30 cellular contexts compared by ENCODE assay signal in the genomic region with DNA sequence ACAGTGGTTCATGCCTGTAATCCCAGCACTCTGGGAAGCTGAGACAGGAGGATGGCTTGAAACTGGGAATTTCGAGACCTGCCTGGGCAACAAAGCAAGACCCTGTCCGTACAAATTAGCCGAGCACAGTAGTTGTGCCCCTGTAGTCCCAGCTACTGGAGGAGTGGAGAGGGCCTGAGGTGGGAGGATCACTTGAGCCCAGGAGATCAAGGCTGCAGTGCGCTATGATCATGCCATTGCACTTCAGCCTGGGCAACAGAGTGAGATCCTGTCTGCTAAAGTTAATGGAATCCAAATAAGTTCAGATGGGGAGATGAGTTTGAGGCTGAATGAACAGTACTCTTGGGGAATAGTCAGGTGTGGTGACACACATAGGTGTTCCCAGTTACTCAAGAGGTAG. TPM values are rescaled to one million over a fixed set of nuclear protein-coding genes. Genes with fewer than 3 reads are reported as not detected.
"Had no signal": no experiment of that assay in that cellular context is flagged by ENCODE, and none has a peak within 500 bp of the region (broad histone marks: within the 10 kb centered on the region; RNA-seq: fewer than 3 reads in every experiment).

No MANE protein-coding gene starts in this region.

- H3K9me3 ChIP-seq: testis, transverse colon had no signal

- H3K36me3 Mint-ChIP-seq: activated CD4-positive, alpha-beta memory T cell treated with anti-CD3 and anti-CD28 coated beads for 36 hours; naive thymus-derived CD4-positive, alpha-beta T cell had no signal

- H3K27ac Mint-ChIP-seq: activated CD4-positive, alpha-beta memory T cell treated with anti-CD3 and anti-CD28 coated beads for 36 hours; activated CD4-positive, alpha-beta T cell treated with anti-CD3 and anti-CD28 coated beads, Interleukin-2, amount 10 ng/mL, durations not matched to agents 24 days and 14 days; activated T-cell treated with anti-CD3 and anti-CD28 coated beads, Interleukin-2, amount 50 U/mL, for 24 hours; effector memory CD8-positive, alpha-beta T cell; naive thymus-derived CD4-positive, alpha-beta T cell; T-helper 1 cell treated with Interleukin-12 subunit alpha and Interleukin-12 subunit beta and Interleukin-4 antibody, amounts not matched to agents 30 μg/mL and 1 μg/mL, for 36 hours had no signal

- H3K27me3 ChIP-seq: testis had no signal

- H3K36me3 ChIP-seq: transverse colon had no signal

- H3K4me1 ChIP-seq: testis, transverse colon had no signal

- H3K9me3 Mint-ChIP-seq: activated CD4-positive, alpha-beta memory T cell treated with anti-CD3 and anti-CD28 coated beads for 36 hours; activated CD4-positive, alpha-beta T cell treated with anti-CD3 and anti-CD28 coated beads, Interleukin-2, amount 10 ng/mL, durations not matched to agents 24 days and 14 days; activated T-cell treated with anti-CD3 and anti-CD28 coated beads, Interleukin-2, amount 50 U/mL, for 24 hours; effector memory CD8-positive, alpha-beta T cell; naive thymus-derived CD4-positive, alpha-beta T cell; T-helper 1 cell treated with Interleukin-12 subunit alpha and Interleukin-12 subunit beta and Interleukin-4 antibody, amounts not matched to agents 30 μg/mL and 1 μg/mL, for 36 hours had no signal

- H3K4me3 Mint-ChIP-seq: activated CD4-positive, alpha-beta memory T cell treated with anti-CD3 and anti-CD28 coated beads for 36 hours; activated CD4-positive, alpha-beta T cell treated with anti-CD3 and anti-CD28 coated beads, Interleukin-2, amount 10 ng/mL, durations not matched to agents 24 days and 14 days; activated T-cell treated with anti-CD3 and anti-CD28 coated beads, Interleukin-2, amount 50 U/mL, for 24 hours; effector memory CD8-positive, alpha-beta T cell; naive thymus-derived CD4-positive, alpha-beta T cell; T-helper 1 cell treated with Interleukin-12 subunit alpha and Interleukin-12 subunit beta and Interleukin-4 antibody, amounts not matched to agents 30 μg/mL and 1 μg/mL, for 36 hours had no signal

- H3K27ac ChIP-seq: skin epidermis, testis, transverse colon, VCaP had no signal

- ATAC-seq: effector memory CD8-positive, alpha-beta T cell; naive thymus-derived CD4-positive, alpha-beta T cell; sciatic nerve; stimulated activated naive CD8-positive, alpha-beta T cell treated with anti-CD3 and anti-CD28 coated beads, Interleukin-15, Interleukin-2, amounts not matched to agents 100 U/mL and 50 U/mL, for 24 hours had no signal

- H3K4me3 ChIP-seq: skin epidermis, testis, transverse colon had no signal

- H3K4me1 Mint-ChIP-seq: activated CD4-positive, alpha-beta T cell treated with anti-CD3 and anti-CD28 coated beads, Interleukin-2, amount 10 ng/mL, durations not matched to agents 24 days and 14 days; naive thymus-derived CD4-positive, alpha-beta T cell had no signal

- DNase-seq: activated CD4-positive, alpha-beta memory T cell treated with anti-CD3 and anti-CD28 coated beads for 36 hours; activated CD4-positive, alpha-beta T cell treated with anti-CD3 and anti-CD28 coated beads, Interleukin-2, amount 10 ng/mL, durations not matched to agents 24 days and 14 days; activated CD4-positive, CD25-positive, alpha-beta regulatory T cell treated with anti-CD3 and anti-CD28 coated beads, Interleukin-2, amount 50 U/mL, for 72 hours; activated CD8-positive, alpha-beta memory T cell treated with anti-CD3 and anti-CD28 coated beads, Interleukin-2, amount 50 U/mL, for 4 hours; activated gamma-delta T cell; activated naive CD4-positive, alpha-beta T cell treated with anti-CD3 and anti-CD28 coated beads, Interleukin-2, amount 50 U/mL, for 16 hours; activated T-cell treated with anti-CD3 and anti-CD28 coated beads, Interleukin-2, amount 50 U/mL, for 24 hours; amniotic stem cell; caudate nucleus; cortex of kidney; effector memory CD8-positive, alpha-beta T cell; foreskin fibroblast; head of caudate nucleus; hippocampal formation; midbrain; naive thymus-derived CD4-positive, alpha-beta T cell; posterior cingulate gyrus; stimulated activated CD4-positive, alpha-beta T cell treated with anti-CD3 and anti-CD28 coated beads, Interleukin-12 subunit alpha, Interleukin-12 subunit beta, amount 100 ng/mL, for 4 hours; stimulated activated CD4-positive, alpha-beta T cell treated with anti-CD3 and anti-CD28 coated beads, Interleukin-4, amount 100 ng/mL, for 1 hour; stimulated activated naive CD8-positive, alpha-beta T cell treated with anti-CD3 and anti-CD28 coated beads, Interleukin-15, Interleukin-2, amounts not matched to agents 100 U/mL and 50 U/mL, for 24 hours; T-helper 9 cell; testis; transverse colon had no signal

RNA-seq across cellular contexts. Expression of gene TRIM71, which starts 14.4 kb away (rescaled TPM):
- total RNA-seq: endothelial cell of umbilical vein, osteoblast, transverse colon had no signal
- polyA plus RNA-seq: endothelial cell of umbilical vein; esophagus; naive thymus-derived CD4-positive, alpha-beta T cell had no signal
